ENCODE assay signal across 20 cellular contexts in the genomic region with DNA sequence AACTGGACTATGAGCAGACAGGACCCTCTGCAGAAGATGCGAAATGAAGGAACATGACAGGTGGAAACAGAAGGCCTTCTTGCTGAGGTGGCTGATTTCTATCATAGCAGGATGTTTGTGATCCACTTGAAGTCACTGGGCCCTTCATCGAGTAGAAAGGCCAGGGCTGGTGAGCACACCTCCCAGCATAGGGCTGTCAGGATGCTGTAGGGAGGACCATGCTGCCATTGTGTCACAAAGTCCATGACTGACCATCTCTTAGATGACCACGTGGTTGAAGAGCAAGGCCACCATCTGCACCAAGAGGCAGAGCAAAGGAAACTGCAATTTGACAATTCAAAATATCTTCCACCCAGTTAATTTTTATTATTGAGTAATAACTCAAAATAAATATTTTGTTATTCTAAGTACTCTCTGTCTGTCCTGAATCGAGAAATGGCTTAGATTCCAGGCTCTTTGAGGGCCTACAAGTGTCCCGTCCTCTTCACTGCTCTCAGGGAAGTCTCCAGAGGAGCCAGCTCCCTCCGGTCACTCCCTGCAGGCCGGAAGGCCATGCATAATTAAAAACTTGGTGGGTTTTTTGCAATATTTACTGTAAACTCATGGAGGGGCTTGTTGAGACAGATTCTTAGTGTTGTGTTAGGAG.
"Had no signal": no experiment of that assay in that cellular context is flagged by ENCODE, and none has a peak within 500 bp of the region (broad histone marks: within the 10 kb centered on the region; RNA-seq: fewer than 3 reads in every experiment).

No MANE protein-coding gene starts in this region.

- DNase-seq: activated CD4-positive, alpha-beta T cell treated with anti-CD3 and anti-CD28 coated beads for 36 hours; activated CD4-positive, CD25-positive, alpha-beta regulatory T cell; activated CD8-positive, alpha-beta memory T cell treated with anti-CD3 and anti-CD28 coated beads, Interleukin-2, amount 10 ng/mL, durations not matched to agents 7 days and 5 days; activated CD8-positive, alpha-beta T cell treated with anti-CD3 and anti-CD28 coated beads, Interleukin-2, amount 10 ng/mL, durations not matched to agents 7 days and 5 days; activated naive CD8-positive, alpha-beta T cell treated with anti-CD3 and anti-CD28 coated beads, Interleukin-2, amount 50 U/mL, for 24 hours; activated T-cell treated with anti-CD3 and anti-CD28 coated beads, Interleukin-2, amount 50 U/mL, for 48 hours; central memory CD4-positive, alpha-beta T cell; endodermal cell; foreskin fibroblast; left cardiac atrium; midbrain; naive thymus-derived CD4-positive, alpha-beta T cell; stimulated activated CD4-positive, alpha-beta T cell treated with anti-CD3 and anti-CD28 coated beads, Interleukin-4, amount 100 ng/mL, for 1 hour; stimulated activated naive CD8-positive, alpha-beta T cell treated with anti-CD3 and anti-CD28 coated beads, Interleukin-15, Interleukin-2, amounts not matched to agents 100 U/mL and 50 U/mL, for 24 hours; testis; transverse colon had no signal

- H3K4me3 ChIP-seq: right atrium auricular region, testis, transverse colon had no signal

- ATAC-seq: activated CD4-positive, alpha-beta T cell treated with anti-CD3 and anti-CD28 coated beads for 36 hours; activated CD8-positive, alpha-beta memory T cell treated with anti-CD3 and anti-CD28 coated beads, Interleukin-2, amount 10 ng/mL, durations not matched to agents 7 days and 5 days; activated CD8-positive, alpha-beta T cell treated with anti-CD3 and anti-CD28 coated beads, Interleukin-2, amount 10 ng/mL, durations not matched to agents 7 days and 5 days; activated naive CD8-positive, alpha-beta T cell treated with anti-CD3 and anti-CD28 coated beads, Interleukin-2, amount 50 U/mL, for 24 hours; esophagus mucosa; naive thymus-derived CD4-positive, alpha-beta T cell; stimulated activated naive CD8-positive, alpha-beta T cell treated with anti-CD3 and anti-CD28 coated beads, Interleukin-15, Interleukin-2, amounts not matched to agents 100 U/mL and 50 U/mL, for 24 hours had no signal

- H3K4me1 ChIP-seq: right atrium auricular region had no signal

- FAIRE-seq: keratinocyte, urothelium cell line had no signal

- H3K27ac ChIP-seq: right atrium auricular region, testis, transverse colon had no signal

- H3K27me3 ChIP-seq: right atrium auricular region, testis, transverse colon had no signal

- H3K36me3 ChIP-seq: right atrium auricular region, transverse colon had no signal

- H3K9me3 ChIP-seq: testis, transverse colon had no signal
